In the genomic region with DNA sequence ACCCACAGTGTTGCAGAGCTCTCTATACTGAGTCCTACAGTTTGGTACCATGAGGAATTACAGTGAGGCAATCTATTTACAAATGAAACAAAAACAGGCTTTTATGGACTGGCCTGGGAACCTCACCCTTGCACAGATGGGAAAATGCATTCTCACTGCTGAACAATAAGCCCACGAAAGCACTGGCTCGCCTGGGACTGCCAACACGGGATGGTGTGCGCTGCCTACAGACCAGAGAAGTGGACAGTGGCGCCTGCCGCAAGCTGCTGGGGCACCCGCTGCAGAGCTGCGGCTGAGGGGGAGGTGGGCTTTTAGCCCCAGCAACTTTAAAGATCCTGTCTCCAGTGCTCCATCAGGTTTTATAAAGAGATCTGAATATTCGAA, we compare ENCODE assay signal across 20 cellular contexts. TPM values are rescaled to one million over a fixed set of nuclear protein-coding genes. Genes with fewer than 3 reads are reported as not detected.
A peak's percentile ranks its signal among the peaks of the same experiment; 100 is the strongest.
DNase-seq lines count a peak whose midpoint lies in the region; ATAC-seq and TF ChIP-seq lines count a peak whose summit lies in the region.
"Had no signal": no experiment of that assay in that cellular context is flagged by ENCODE, and none has a peak within 500 bp of the region (broad histone marks: within the 10 kb centered on the region; RNA-seq: fewer than 3 reads in every experiment).

No MANE protein-coding gene starts in this region.

- BruUV-seq in OCI-LY7 (replicated peaks; lab: Mats Ljungman, UMichigan) = no TSS peak

- H4K20me1 ChIP-seq in BLaER1 treated with 17β-estradiol and CSF1 and Interleukin-3, amounts not matched to agents 10 nM and 100 nM = no peaks in the 10 kb centered on the region
- no peaks in the 10 kb centered on the region for H4K20me1 ChIP-seq in OCI-LY7 (ENCODE audit: insufficient read depth, low read length)

- ATAC-seq in GM21717 (IDR thresholded peaks at IDR 0.05; ENCODE audit: unreplicated experiment) = no peak
- no peak for ATAC-seq in SK-N-SH treated with all-trans-retinoic acid at 6 μM for 48 hours
- ATAC-seq: left lobe of liver; stimulated activated memory B cell treated with anti-CD40 and anti-IgM and Interleukin-4, amounts not matched to agents 10 μg/mL and 1 μg/mL and 100 μg/mL, for 72 hours had no signal

- H3K4me1 ChIP-seq in BLaER1 treated with 17β-estradiol and CSF1 and Interleukin-3, amounts not matched to agents 10 nM and 100 nM = peaks cover 94 to 98% (median 97%) of the 10 kb centered on the region in 10 experiments
- peaks cover 86% of the 10 kb centered on the region for H3K4me1 ChIP-seq in OCI-LY7 (ENCODE audit: insufficient read depth, low read length, poor library complexity, severe bottlenecking)
- H3K4me1 ChIP-seq: Caco-2, neural progenitor cell had no signal

- intact Hi-C loops in OCI-LY7 (cut with micrococcal nuclease; ENCODE audit: unreplicated experiment) = no loop called here

- peak overlapping the region; percentile 33; the same call in 1 of the 2 replicates for H2AFZ ChIP-seq in OCI-LY7 (ENCODE audit: low read length)
- H2AFZ ChIP-seq: neural progenitor cell had no signal

- H3K36me3 ChIP-seq in BLaER1 treated with 17β-estradiol and CSF1 and Interleukin-3, amounts not matched to agents 10 nM and 100 nM = no peaks in the 10 kb centered on the region
- peaks cover 13% of the 10 kb centered on the region; the same call in 1 of the 2 replicates for H3K36me3 ChIP-seq in OCI-LY7 (ENCODE audit: insufficient read depth, low read length)
- H3K36me3 ChIP-seq: neural progenitor cell had no signal

- H3K9me3 ChIP-seq in BLaER1 treated with 17β-estradiol and CSF1 and Interleukin-3, amounts not matched to agents 10 nM and 100 nM (replicated peaks in 1 of 11) = peaks cover 0 to 15% (median 9%) of the 10 kb centered on the region in 11 experiments; a peak in 15 of 22 replicates
- H3K9me3 ChIP-seq in OCI-LY7 (ENCODE audit: low read length) = peaks cover 16% of the 10 kb centered on the region; the same call in 1 of the 2 replicates
- H3K9me3 ChIP-seq: Caco-2 had no signal

- H3K4me2 ChIP-seq in BLaER1 treated with 17β-estradiol and CSF1 and Interleukin-3, amounts not matched to agents 10 nM and 100 nM = peak overlapping the region; percentile 73 to 98 (median 88)
- H3K4me2 ChIP-seq in OCI-LY7 (ENCODE audit: low read length) = peak overlapping the region; percentile 80
- H3K4me2 ChIP-seq: neural progenitor cell had no signal

- no peak overlapping the region for H3K4me3 ChIP-seq in BLaER1 treated with 17β-estradiol and CSF1 and Interleukin-3, amounts not matched to agents 10 nM and 100 nM
- no peak overlapping the region for H3K4me3 ChIP-seq in OCI-LY7 (ENCODE audit: low read depth, low read length, poor library complexity, severe bottlenecking)
- H3K4me3 ChIP-seq: neural progenitor cell had no signal

- POLR2A ChIA-PET in OCI-LY7 (lab: Charles Lee) = interaction anchor here (0.8 to 3.7 kb wide), 8 partner anchors 8 to 59 kb away, joined by 3 to 28 read pairs (median 8); no protein-coding TSS in a partner anchor

- TF ChIP-seq CTCF in OCI-LY7 (conservative IDR thresholded peaks at IDR 0.05; ENCODE audit: low read length) = no peak

- H3K27ac ChIP-seq in BLaER1 treated with 17β-estradiol and CSF1 and Interleukin-3, amounts not matched to agents 10 nM and 100 nM = peak overlapping the region in 10 of 11 experiments; percentile 84 to 97 (median 91); a peak in 17 of 22 replicates
- peak overlapping the region; percentile 98 for H3K27ac ChIP-seq in OCI-LY7 (ENCODE audit: low read depth, low read length, poor library complexity, severe bottlenecking)
- H3K27ac ChIP-seq: neural progenitor cell had no signal

- DNase-seq in OCI-LY7 (ENCODE audit: low spot score) = no peak
- peak; percentile 90 for DNase-seq in globus pallidus (ENCODE audit: low spot score)
- peak in 44 of 56 donors; percentile 17 to 82 (median 60) for DNase-seq in nucleus accumbens (lab: John Stamatoyannopoulos, UW)
- no peak for DNase-seq in NCI-H2081 treated with DMSO at 0.1 percent for 48 hours (lab: John Stamatoyannopoulos, UW)
- no peak for DNase-seq in GOT3 (lab: John Stamatoyannopoulos, UW)
- DNase-seq: Caco-2; dermis blood vessel endothelial cell; Karpas-422; NCI-H1048; NCI-H2029; NCI-H226; NCI-H774; small intestine; stimulated activated CD4-positive, alpha-beta T cell treated with anti-CD3 and anti-CD28 coated beads, Interleukin-2, amount 100 ng/mL, for 24 hours had no signal

- H3K79me2 ChIP-seq in OCI-LY7 (ENCODE audit: insufficient read depth, low read depth, low read length) = no peaks in the 10 kb centered on the region

- H3K27me3 ChIP-seq in BLaER1 treated with 17β-estradiol and CSF1 and Interleukin-3, amounts not matched to agents 10 nM and 100 nM = no peaks in the 10 kb centered on the region
- H3K27me3 ChIP-seq: neural progenitor cell had no signal

- CTCF ChIA-PET in OCI-LY7 (lab: Charles Lee; ENCODE audit: unreplicated experiment) = interaction anchor here (2.3 kb wide), 1 partner anchor 68 kb away, joined by 6 read pairs; no protein-coding TSS in a partner anchor

- H3K9me2 ChIP-seq in OCI-LY7 (ENCODE audit: insufficient read depth, low read length) = no peaks in the 10 kb centered on the region

- peak overlapping the region in 2 of 11 experiments; percentile 20 to 21; a peak in 2 of 22 replicates for H3K9ac ChIP-seq in BLaER1 treated with 17β-estradiol and CSF1 and Interleukin-3, amounts not matched to agents 10 nM and 100 nM
- H3K9ac ChIP-seq: neural progenitor cell had no signal

TF ChIP-seq in SK-N-SH treated with all-trans-retinoic acid at 6 μM for 48 hours, 23 proteins besides CTCF, POLR2A, EP300 and RAD21 (continues in another document):
- no peak for TF ChIP-seq ESRRG (CRISPR knock-in tag; IDR thresholded peaks at IDR 0.05)
- TF ChIP-seq BACH2 (CRISPR knock-in tag; IDR thresholded peaks at IDR 0.05; ENCODE audit: borderline replicate concordance) = no peak
- no peak for TF ChIP-seq ARNTL (CRISPR knock-in tag; IDR thresholded peaks at IDR 0.05; ENCODE audit: borderline replicate concordance, low read depth)
- TF ChIP-seq SNAI2 (CRISPR knock-in tag; IDR thresholded peaks at IDR 0.05) = no peak
- no peak for TF ChIP-seq TCF4 (CRISPR knock-in tag; IDR thresholded peaks at IDR 0.05; ENCODE audit: borderline replicate concordance)
- TF ChIP-seq, protein P1, sequence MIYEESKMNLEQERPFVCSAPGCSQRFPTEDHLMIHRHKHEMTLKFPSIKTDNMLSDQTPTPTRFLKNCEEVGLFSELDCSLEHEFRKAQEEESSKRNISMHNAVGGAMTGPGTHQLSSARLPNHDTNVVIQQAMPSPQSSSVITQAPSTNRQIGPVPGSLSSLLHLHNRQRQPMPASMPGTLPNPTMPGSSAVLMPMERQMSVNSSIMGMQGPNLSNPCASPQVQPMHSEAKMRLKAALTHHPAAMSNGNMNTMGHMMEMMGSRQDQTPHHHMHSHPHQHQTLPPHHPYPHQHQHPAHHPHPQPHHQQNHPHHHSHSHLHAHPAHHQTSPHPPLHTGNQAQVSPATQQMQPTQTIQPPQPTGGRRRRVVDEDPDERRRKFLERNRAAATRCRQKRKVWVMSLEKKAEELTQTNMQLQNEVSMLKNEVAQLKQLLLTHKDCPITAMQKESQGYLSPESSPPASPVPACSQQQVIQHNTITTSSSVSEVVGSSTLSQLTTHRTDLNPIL (CRISPR knock-in tag; IDR thresholded peaks at IDR 0.05; ENCODE audit: low read depth) = no peak
- TF ChIP-seq PPARA (CRISPR knock-in tag; IDR thresholded peaks at IDR 0.05; ENCODE audit: borderline replicate concordance) = no peak
- TF ChIP-seq ZNF8 (CRISPR knock-in tag; IDR thresholded peaks at IDR 0.05) = no peak
- TF ChIP-seq TOX (CRISPR knock-in tag; IDR thresholded peaks at IDR 0.05; ENCODE audit: borderline replicate concordance) = no peak
- TF ChIP-seq, protein P2, sequence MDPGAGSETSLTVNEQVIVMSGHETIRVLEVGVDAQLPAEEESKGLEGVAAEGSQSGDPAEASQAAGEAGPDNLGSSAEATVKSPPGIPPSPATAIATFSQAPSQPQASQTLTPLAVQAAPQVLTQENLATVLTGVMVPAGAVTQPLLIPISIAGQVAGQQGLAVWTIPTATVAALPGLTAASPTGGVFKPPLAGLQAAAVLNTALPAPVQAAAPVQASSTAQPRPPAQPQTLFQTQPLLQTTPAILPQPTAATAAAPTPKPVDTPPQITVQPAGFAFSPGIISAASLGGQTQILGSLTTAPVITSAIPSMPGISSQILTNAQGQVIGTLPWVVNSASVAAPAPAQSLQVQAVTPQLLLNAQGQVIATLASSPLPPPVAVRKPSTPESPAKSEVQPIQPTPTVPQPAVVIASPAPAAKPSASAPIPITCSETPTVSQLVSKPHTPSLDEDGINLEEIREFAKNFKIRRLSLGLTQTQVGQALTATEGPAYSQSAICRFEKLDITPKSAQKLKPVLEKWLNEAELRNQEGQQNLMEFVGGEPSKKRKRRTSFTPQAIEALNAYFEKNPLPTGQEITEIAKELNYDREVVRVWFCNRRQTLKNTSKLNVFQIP (CRISPR knock-in tag; IDR thresholded peaks at IDR 0.05; ENCODE audit: borderline replicate concordance, low read depth) = no peak
- TF ChIP-seq ZC3H10 (CRISPR knock-in tag; IDR thresholded peaks at IDR 0.05) = no peak
- no peak for TF ChIP-seq ZFP30 (CRISPR knock-in tag; IDR thresholded peaks at IDR 0.05)
- no peak for TF ChIP-seq CSDC2 (CRISPR knock-in tag; IDR thresholded peaks at IDR 0.05)
- TF ChIP-seq ZNF70 (CRISPR knock-in tag; IDR thresholded peaks at IDR 0.05) = no peak
- TF ChIP-seq, protein P3, sequence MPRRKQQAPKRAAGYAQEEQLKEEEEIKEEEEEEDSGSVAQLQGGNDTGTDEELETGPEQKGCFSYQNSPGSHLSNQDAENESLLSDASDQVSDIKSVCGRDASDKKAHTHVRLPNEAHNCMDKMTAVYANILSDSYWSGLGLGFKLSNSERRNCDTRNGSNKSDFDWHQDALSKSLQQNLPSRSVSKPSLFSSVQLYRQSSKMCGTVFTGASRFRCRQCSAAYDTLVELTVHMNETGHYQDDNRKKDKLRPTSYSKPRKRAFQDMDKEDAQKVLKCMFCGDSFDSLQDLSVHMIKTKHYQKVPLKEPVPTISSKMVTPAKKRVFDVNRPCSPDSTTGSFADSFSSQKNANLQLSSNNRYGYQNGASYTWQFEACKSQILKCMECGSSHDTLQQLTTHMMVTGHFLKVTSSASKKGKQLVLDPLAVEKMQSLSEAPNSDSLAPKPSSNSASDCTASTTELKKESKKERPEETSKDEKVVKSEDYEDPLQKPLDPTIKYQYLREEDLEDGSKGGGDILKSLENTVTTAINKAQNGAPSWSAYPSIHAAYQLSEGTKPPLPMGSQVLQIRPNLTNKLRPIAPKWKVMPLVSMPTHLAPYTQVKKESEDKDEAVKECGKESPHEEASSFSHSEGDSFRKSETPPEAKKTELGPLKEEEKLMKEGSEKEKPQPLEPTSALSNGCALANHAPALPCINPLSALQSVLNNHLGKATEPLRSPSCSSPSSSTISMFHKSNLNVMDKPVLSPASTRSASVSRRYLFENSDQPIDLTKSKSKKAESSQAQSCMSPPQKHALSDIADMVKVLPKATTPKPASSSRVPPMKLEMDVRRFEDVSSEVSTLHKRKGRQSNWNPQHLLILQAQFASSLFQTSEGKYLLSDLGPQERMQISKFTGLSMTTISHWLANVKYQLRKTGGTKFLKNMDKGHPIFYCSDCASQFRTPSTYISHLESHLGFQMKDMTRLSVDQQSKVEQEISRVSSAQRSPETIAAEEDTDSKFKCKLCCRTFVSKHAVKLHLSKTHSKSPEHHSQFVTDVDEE (CRISPR knock-in tag; IDR thresholded peaks at IDR 0.05) = no peak

RNA-seq across cellular contexts. Expression of a gene that starts 28.5 kb away (rescaled TPM):
- 13.2 and 16.7 TPM in 2 replicates for total RNA-seq in OCI-LY7 (2014; rRNA removed; shearing (Covaris generic))
- total RNA-seq in OCI-LY7 (2022) = 17.3 and 18.8 TPM in 2 replicates
- total RNA-seq: Caco-2 had no signal

Comparison
In these comparisons a context has a peak if more than half of its experiments do, and no peak if none do; other contexts are left out.
1. DNase-seq: peak in globus pallidus (single experiment) and nucleus accumbens (44 of 56); none in OCI-LY7 (single experiment), NCI-H2081 treated with DMSO at 0.1 percent for 48 hours (single experiment) and GOT3 (single experiment).